2 cellular contexts compared by ENCODE assay signal in the genomic region with DNA sequence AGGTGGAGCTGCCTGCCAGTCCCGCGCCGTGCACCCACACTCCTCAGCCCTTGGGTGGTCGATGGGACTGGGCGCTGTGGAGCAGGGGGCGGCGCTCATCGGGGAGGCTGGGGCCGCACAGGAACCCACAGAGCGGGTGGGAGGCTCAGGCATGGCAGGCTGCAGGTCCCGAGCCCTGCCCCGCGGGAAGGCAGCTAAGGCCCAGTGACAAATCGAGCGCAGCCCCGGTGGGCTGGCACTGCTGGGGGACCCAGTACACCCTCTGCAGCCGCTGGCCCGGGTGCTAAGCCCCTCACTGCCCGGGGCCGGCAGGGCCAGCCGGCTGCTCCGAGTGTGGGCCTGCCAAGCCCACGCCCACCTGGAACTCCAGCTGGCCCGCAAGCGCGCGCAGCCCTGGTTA. TPM values are rescaled to one million over a fixed set of nuclear protein-coding genes. Genes with fewer than 3 reads are reported as not detected.
"Had no signal": no experiment of that assay in that cellular context is flagged by ENCODE, and none has a peak within 500 bp of the region (broad histone marks: within the 10 kb centered on the region; RNA-seq: fewer than 3 reads in every experiment).

No MANE protein-coding gene starts in this region.

RNA-seq across cellular contexts. Expression of gene CXorf51A, which starts 52.3 kb away (rescaled TPM):
- total RNA-seq: G401, GM12878 had no signal
- polyA plus RNA-seq: GM12878 had no signal

RNA-seq across cellular contexts. Expression of gene CXorf51B, which starts 57.3 kb away (rescaled TPM):
- total RNA-seq: G401, GM12878 had no signal
- polyA plus RNA-seq: GM12878 had no signal
